Comparison of ENCODE assay signal across 1 cellular context in genomic region chr4:106316773-106317409, GRCh38.
TF ChIP-seq lines count a peak whose summit lies in the region.

No MANE protein-coding gene starts in this region.

TF ChIP-seq in HepG2, 621 proteins besides CTCF, POLR2A, EP300 and RAD21 (continued from another document and continues in another):
- 0 out of 2 replicates have a peak, but pooled peaks have one; percentile 1 for TF ChIP-seq ZBED4 (CRISPR knock-in tag; IDR thresholded peaks at IDR 0.05; ENCODE audit: borderline replicate concordance)
- no peak for TF ChIP-seq ZNF354B (CRISPR knock-in tag; IDR thresholded peaks at IDR 0.05)
- no peak for TF ChIP-seq CHD4 (IDR thresholded peaks at IDR 0.05; ENCODE audit: borderline replicate concordance, low read length)
- TF ChIP-seq TP53 (CRISPR knock-in tag; conservative IDR thresholded peaks at IDR 0.05), result no peak
- 0 out of 2 replicates have a peak, but pooled peaks have one; percentile 6 for TF ChIP-seq ARID5B (CRISPR knock-in tag; IDR thresholded peaks at IDR 0.05)
- TF ChIP-seq MTERF4 (CRISPR knock-in tag; IDR thresholded peaks at IDR 0.05), result 0 out of 2 replicates have a peak, but pooled peaks have one; percentile 5
- TF ChIP-seq MAX (IDR thresholded peaks at IDR 0.05), result 0 out of 2 replicates have a peak, but pooled peaks have one; percentile 8
- no peak for TF ChIP-seq PHB2 (IDR thresholded peaks at IDR 0.05; ENCODE audit: partially characterized antibody)
- TF ChIP-seq ZSCAN31 (CRISPR knock-in tag; IDR thresholded peaks at IDR 0.05; ENCODE audit: low read depth), result no peak
- no peak for TF ChIP-seq XBP1 (CRISPR knock-in tag; IDR thresholded peaks at IDR 0.05)
- TF ChIP-seq PHF21A (CRISPR knock-in tag; IDR thresholded peaks at IDR 0.05), result no peak
- TF ChIP-seq ZNF296 (CRISPR knock-in tag; conservative IDR thresholded peaks at IDR 0.05), result no peak
- TF ChIP-seq PRDM15 (CRISPR knock-in tag; IDR thresholded peaks at IDR 0.05), result 0 out of 2 replicates have a peak, but pooled peaks have one; percentile 52
- TF ChIP-seq NKX3-1 (CRISPR knock-in tag; IDR thresholded peaks at IDR 0.05), result 0 out of 2 replicates have a peak, but pooled peaks have one; percentile 74
- 0 out of 2 replicates have a peak, but pooled peaks have one; percentile 11 for TF ChIP-seq ZNF329 (CRISPR knock-in tag; IDR thresholded peaks at IDR 0.05; ENCODE audit: low read depth)
- no peak for TF ChIP-seq ZMAT3 (CRISPR knock-in tag; conservative IDR thresholded peaks at IDR 0.05)
- no peak for TF ChIP-seq NR2F2 (IDR thresholded peaks at IDR 0.05; ENCODE audit: borderline replicate concordance, low read depth)
- no peak for TF ChIP-seq NCOR1 (IDR thresholded peaks at IDR 0.05; ENCODE audit: borderline replicate concordance, low read length)
- TF ChIP-seq NFE2L1 (CRISPR knock-in tag; IDR thresholded peaks at IDR 0.05; ENCODE audit: borderline replicate concordance), result no peak
- TF ChIP-seq FOXJ3 (CRISPR knock-in tag; IDR thresholded peaks at IDR 0.05; ENCODE audit: borderline replicate concordance), result 0 out of 2 replicates have a peak, but pooled peaks have one; percentile 25
- no peak for TF ChIP-seq KMT2B (CRISPR knock-in tag; IDR thresholded peaks at IDR 0.05)
- no peak for TF ChIP-seq ZBTB20 (CRISPR knock-in tag; IDR thresholded peaks at IDR 0.05; ENCODE audit: borderline replicate concordance, low read depth)
- TF ChIP-seq ZFP36L1 (CRISPR knock-in tag; IDR thresholded peaks at IDR 0.05), result peak; percentile 57; the same call in 1 of the 2 replicates
- TF ChIP-seq ZNF83 (CRISPR knock-in tag; IDR thresholded peaks at IDR 0.05; ENCODE audit: borderline replicate concordance), result no peak
- TF ChIP-seq ZNF20 (CRISPR knock-in tag; IDR thresholded peaks at IDR 0.05), result no peak
- TF ChIP-seq MBD4 (IDR thresholded peaks at IDR 0.05; ENCODE audit: borderline replicate concordance, low read length), result 0 out of 2 replicates have a peak, but pooled peaks have one; percentile 58
- no peak for TF ChIP-seq MTA1 (CRISPR knock-in tag; IDR thresholded peaks at IDR 0.05; ENCODE audit: borderline replicate concordance)
- no peak for TF ChIP-seq IKZF4 (CRISPR knock-in tag; IDR thresholded peaks at IDR 0.05; ENCODE audit: borderline replicate concordance, low read depth, not compliant biosample characterization)
- TF ChIP-seq ZBTB46 (CRISPR knock-in tag; IDR thresholded peaks at IDR 0.05; ENCODE audit: borderline replicate concordance), result no peak
- peak; percentile 84 for TF ChIP-seq RBM22 (optimal IDR thresholded peaks at IDR 0.05; ENCODE audit: low read length)
- TF ChIP-seq ZNF143 (CRISPR knock-in tag; IDR thresholded peaks at IDR 0.05), result 0 out of 2 replicates have a peak, but pooled peaks have one; percentile 8
- no peak for TF ChIP-seq ARID2 (CRISPR knock-in tag; IDR thresholded peaks at IDR 0.05; ENCODE audit: borderline replicate concordance)
- TF ChIP-seq EEA1 (CRISPR knock-in tag; IDR thresholded peaks at IDR 0.05; ENCODE audit: borderline replicate concordance), result no peak
- TF ChIP-seq MED13 (CRISPR knock-in tag; IDR thresholded peaks at IDR 0.05), result 0 out of 2 replicates have a peak, but pooled peaks have one; percentile 52
- TF ChIP-seq ZNF230 (CRISPR knock-in tag; IDR thresholded peaks at IDR 0.05), result no peak
- no peak for TF ChIP-seq GFI1 (CRISPR knock-in tag; IDR thresholded peaks at IDR 0.05; ENCODE audit: borderline replicate concordance)
- TF ChIP-seq EED (CRISPR knock-in tag; IDR thresholded peaks at IDR 0.05), result no peak
- TF ChIP-seq ZBTB14 (CRISPR knock-in tag; IDR thresholded peaks at IDR 0.05), result 0 out of 2 replicates have a peak, but pooled peaks have one; percentile 32
- TF ChIP-seq NFIC (IDR thresholded peaks at IDR 0.05; ENCODE audit: low read length), result peak; percentile 30; the same call in 1 of the 2 replicates
- TF ChIP-seq PAXIP1 (CRISPR knock-in tag; conservative IDR thresholded peaks at IDR 0.05), result peak; percentile 10; the same call in 1 of the 2 replicates
- TF ChIP-seq CCDC6 (CRISPR knock-in tag; IDR thresholded peaks at IDR 0.05), result 0 out of 2 replicates have a peak, but pooled peaks have one; percentile 0
